ENCODE assay signal across 18 cellular contexts in the genomic region with DNA sequence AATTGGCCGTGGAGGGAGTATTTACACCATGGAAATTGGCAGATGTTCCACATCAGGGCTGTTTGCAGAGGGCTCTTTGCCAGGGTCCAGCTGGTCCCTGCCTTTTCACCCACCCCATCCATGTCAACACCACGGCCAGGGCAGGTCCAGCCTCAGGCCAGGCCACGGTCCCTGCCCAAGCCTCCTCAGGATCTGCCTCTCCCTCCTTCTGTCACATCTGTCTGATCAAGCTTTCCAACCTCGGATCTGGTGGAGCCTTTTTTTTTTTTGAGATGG.
DNase-seq lines count a peak whose midpoint lies in the region; TF ChIP-seq lines count a peak whose summit lies in the region.
"Had no signal": no experiment of that assay in that cellular context is flagged by ENCODE, and none has a peak within 500 bp of the region (broad histone marks: within the 10 kb centered on the region; RNA-seq: fewer than 3 reads in every experiment).

No MANE protein-coding gene starts in this region.

- no peaks in the 10 kb centered on the region for H3K79me2 ChIP-seq in SK-N-SH (ENCODE audit: insufficient read depth)

- H3K4me2 ChIP-seq in mesenchymal stem cell (ENCODE audit: low read length, poor library complexity, severe bottlenecking) (no peak overlapping the region), SK-N-SH (no peak overlapping the region)
- H3K4me2 ChIP-seq: PC-9 had no signal

- H3K9me3 ChIP-seq in HEK293 (ENCODE audit: control insufficient read depth, insufficient read depth, low read depth, low read length) (no peaks in the 10 kb centered on the region), MG63 (no peaks in the 10 kb centered on the region), mesenchymal stem cell (ENCODE audit: control insufficient read depth, low read length) (no peaks in the 10 kb centered on the region), stomach (peaks cover 0 to 8% (median 8%) of the 10 kb centered on the region in 4 donors), SK-N-SH (no peaks in the 10 kb centered on the region)

- no peak overlapping the region for H4K91ac ChIP-seq in mesenchymal stem cell (ENCODE audit: low read length)

- H3K4me3 ChIP-seq in HEK293 (ENCODE audit: low read depth, low read length) (no peak overlapping the region), MG63 (no peak overlapping the region), fibroblast of pulmonary artery (replicated peaks; ENCODE audit: low read depth, low read length) (no peak overlapping the region), mesenchymal stem cell (ENCODE audit: insufficient read depth in 1 of 2, low read depth in 1 of 2, low read length in 2 of 2) (no peak overlapping the region), stomach (no peak overlapping the region), SK-N-SH (ENCODE audit: low read depth in 2 of 2, low read length in 1 of 2) (no peak overlapping the region)
- H3K4me3 ChIP-seq: PC-9 had no signal

- H3K36me3 ChIP-seq in HEK293 (ENCODE audit: control insufficient read depth in 2 of 2, insufficient read depth in 1 of 2, low read length in 2 of 2) = no peaks in the 10 kb centered on the region
- H3K36me3 ChIP-seq in MG63 = no peaks in the 10 kb centered on the region
- no peaks in the 10 kb centered on the region for H3K36me3 ChIP-seq in mesenchymal stem cell (ENCODE audit: control insufficient read depth in 1 of 2, insufficient read depth in 2 of 2, low read depth in 1 of 2, low read length in 2 of 2)
- no peaks in the 10 kb centered on the region for H3K36me3 ChIP-seq in stomach
- H3K36me3 ChIP-seq in SK-N-SH (replicated peaks in 1 of 2; ENCODE audit: control insufficient read depth in 1 of 2, insufficient read depth in 2 of 2, low read length in 1 of 2) = no peaks in the 10 kb centered on the region

- no peak overlapping the region for H4K8ac ChIP-seq in mesenchymal stem cell (ENCODE audit: low read length)

- H3K9ac ChIP-seq in mesenchymal stem cell (ENCODE audit: low read length) (no peak overlapping the region), SK-N-SH (no peak overlapping the region)

- H3K9me2 ChIP-seq in SK-N-SH = no peaks in the 10 kb centered on the region

- no peak overlapping the region for H3K27ac ChIP-seq in HEK293 (ENCODE audit: extremely low read depth, low read depth, low read length)
- no peak overlapping the region for H3K27ac ChIP-seq in mesenchymal stem cell (ENCODE audit: low read length, poor library complexity, severe bottlenecking)
- no peak overlapping the region for H3K27ac ChIP-seq in stomach
- H3K27ac ChIP-seq in SK-N-SH (ENCODE audit: low read depth in 2 of 2, low read length in 1 of 2) = no peak overlapping the region
- H3K27ac ChIP-seq: PC-9 had no signal

- no peak overlapping the region for H3K23ac ChIP-seq in mesenchymal stem cell (ENCODE audit: low read length in 2 of 2)

- intact Hi-C loops in stomach (cut with DNase I; ENCODE audit: low total_unique reads) = no loop called here

- H2BK12ac ChIP-seq in mesenchymal stem cell (ENCODE audit: low read length in 2 of 2) = no peak overlapping the region

- TF ChIP-seq EP300 in stomach (IDR thresholded peaks at IDR 0.05) = no peak
- TF ChIP-seq EP300 in SK-N-SH (IDR thresholded peaks at IDR 0.05; ENCODE audit: borderline replicate concordance in 1 of 2, low read depth in 1 of 2, low read length in 1 of 2) = no peak

- no peak overlapping the region for H2BK5ac ChIP-seq in mesenchymal stem cell (ENCODE audit: low read depth, low read length, poor library complexity, severe bottlenecking)

- H3K27me3 ChIP-seq in MG63 (no peaks in the 10 kb centered on the region), mesenchymal stem cell (ENCODE audit: control insufficient read depth in 1 of 2, insufficient read depth in 1 of 2, low read length in 2 of 2) (peaks cover 23 to 41% of the 10 kb centered on the region in 2 experiments), stomach (peaks cover 0 to 32% (median 9%) of the 10 kb centered on the region in 3 donors), SK-N-SH (ENCODE audit: insufficient read depth) (no peaks in the 10 kb centered on the region)

- H2AFZ ChIP-seq in mesenchymal stem cell (ENCODE audit: low read depth, low read length) (no peak overlapping the region), SK-N-SH (ENCODE audit: low read depth) (no peak overlapping the region)
- H2AFZ ChIP-seq: PC-9 had no signal

- no peak overlapping the region for H3K14ac ChIP-seq in mesenchymal stem cell (ENCODE audit: low read length in 2 of 2)

- no peak for TF ChIP-seq CTCF in HEK293 (tag by site-specific recombination; IDR thresholded peaks at IDR 0.05)
- no peak for TF ChIP-seq CTCF in fibroblast of pulmonary artery (IDR thresholded peaks at IDR 0.05; ENCODE audit: low read length, missing control alignments)
- no peak for TF ChIP-seq CTCF in stomach (IDR thresholded peaks at IDR 0.05)
- TF ChIP-seq CTCF in SK-N-SH (IDR thresholded peaks at IDR 0.05) = no peak

- H3K4ac ChIP-seq in mesenchymal stem cell (ENCODE audit: low read depth in 1 of 2, low read length in 2 of 2) = no peak overlapping the region

- no peaks in the 10 kb centered on the region for H4K20me1 ChIP-seq in SK-N-SH (ENCODE audit: insufficient read depth)

- TF ChIP-seq POLR2A in stomach (IDR thresholded peaks at IDR 0.05) = no peak

- H2BK15ac ChIP-seq in mesenchymal stem cell (ENCODE audit: low read depth, poor library complexity, severe bottlenecking) = no peak overlapping the region

- DNase-seq in MG63 = peak; percentile 19
- DNase-seq in fibroblast of pulmonary artery (ENCODE audit: low read depth) = peak; percentile 31
- peak; percentile 6 for DNase-seq in mesenchymal stem cell
- DNase-seq in stomach = no peak
- DNase-seq in C1 segment of cervical spinal cord (lab: John Stamatoyannopoulos, UW) = no peak
- no peak for DNase-seq in NK-92 (lab: John Stamatoyannopoulos, UW; ENCODE audit: unreplicated experiment)
- no peak for DNase-seq in SK-N-SH
- DNase-seq: CD8-positive, alpha-beta memory T cell; DMS79 treated with DMSO at 0.1 percent for 48 hours; KBM-7; NCI-H1105 treated with DMSO at 0.1 percent for 48 hours; NCI-H2029; NCI-H446; NCI-H526; NCI-H82; PC-9; SHP77 had no signal

- 69% methylated on average over 3 of the region's 4 CpGs for WGBS in mesenchymal stem cell
- 61 to 75% (median 73%) methylated on average over 4 of the region's 4 CpGs for WGBS in stomach, 5 donors
- WGBS in SK-N-SH (ENCODE audit: low lambda C conversion rate) = 58% methylated on average over 3 of the region's 4 CpGs

- no peak for TF ChIP-seq RAD21 in SK-N-SH (IDR thresholded peaks at IDR 0.05; ENCODE audit: low read length)

- H2BK120ac ChIP-seq in mesenchymal stem cell (ENCODE audit: low read depth, low read length) = no peak overlapping the region

- POLR2A ChIA-PET in HEK293 (lab: Yijun Ruan, JAX) (no interaction called here), SK-N-SH (lab: Yijun Ruan, JAX) (no interaction called here)

- CTCF ChIA-PET in HEK293 (lab: Yijun Ruan, JAX) = no interaction called here
- CTCF ChIA-PET in SK-N-SH (lab: Yijun Ruan, JAX) = no interaction called here

- H3K4me1 ChIP-seq in HEK293 (ENCODE audit: control insufficient read depth, insufficient read depth, low read length) (no peaks in the 10 kb centered on the region), mesenchymal stem cell (ENCODE audit: control insufficient read depth, insufficient read depth, low read depth, low read length) (peaks cover 17% of the 10 kb centered on the region), stomach (no peaks in the 10 kb centered on the region), SK-N-SH (ENCODE audit: control insufficient read depth in 1 of 2, insufficient read depth in 2 of 2, low read depth in 1 of 2, low read length in 1 of 2) (no peaks in the 10 kb centered on the region; a peak in 1 of 4 replicates)

- no peak overlapping the region for H2AK5ac ChIP-seq in mesenchymal stem cell (ENCODE audit: low read length, severe bottlenecking)

- H3F3A ChIP-seq in SK-N-SH (replicated peaks; ENCODE audit: insufficient read depth) = no peaks in the 10 kb centered on the region

- H3K79me1 ChIP-seq in mesenchymal stem cell (replicated peaks; ENCODE audit: low read length, poor library complexity, severe bottlenecking) = no peaks in the 10 kb centered on the region

- no peak overlapping the region for H3K18ac ChIP-seq in mesenchymal stem cell (ENCODE audit: low read depth in 1 of 2, low read length in 2 of 2)

TF ChIP-seq in HEK293, 187 proteins besides CTCF, POLR2A, EP300 and RAD21 (continues in another document):
- TF ChIP-seq ZNF112 (tag by site-specific recombination; IDR thresholded peaks at IDR 0.05) (peak; percentile 97), ZNF169 (tag by site-specific recombination; IDR thresholded peaks at IDR 0.05) (no peak)
- TF ChIP-seq, protein P1, sequence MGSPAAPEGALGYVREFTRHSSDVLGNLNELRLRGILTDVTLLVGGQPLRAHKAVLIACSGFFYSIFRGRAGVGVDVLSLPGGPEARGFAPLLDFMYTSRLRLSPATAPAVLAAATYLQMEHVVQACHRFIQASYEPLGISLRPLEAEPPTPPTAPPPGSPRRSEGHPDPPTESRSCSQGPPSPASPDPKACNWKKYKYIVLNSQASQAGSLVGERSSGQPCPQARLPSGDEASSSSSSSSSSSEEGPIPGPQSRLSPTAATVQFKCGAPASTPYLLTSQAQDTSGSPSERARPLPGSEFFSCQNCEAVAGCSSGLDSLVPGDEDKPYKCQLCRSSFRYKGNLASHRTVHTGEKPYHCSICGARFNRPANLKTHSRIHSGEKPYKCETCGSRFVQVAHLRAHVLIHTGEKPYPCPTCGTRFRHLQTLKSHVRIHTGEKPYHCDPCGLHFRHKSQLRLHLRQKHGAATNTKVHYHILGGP (tag by site-specific recombination; IDR thresholded peaks at IDR 0.05) = no peak

TF ChIP-seq in SK-N-SH, 30 proteins besides CTCF, POLR2A, EP300 and RAD21:
- TF ChIP-seq, protein P2, sequence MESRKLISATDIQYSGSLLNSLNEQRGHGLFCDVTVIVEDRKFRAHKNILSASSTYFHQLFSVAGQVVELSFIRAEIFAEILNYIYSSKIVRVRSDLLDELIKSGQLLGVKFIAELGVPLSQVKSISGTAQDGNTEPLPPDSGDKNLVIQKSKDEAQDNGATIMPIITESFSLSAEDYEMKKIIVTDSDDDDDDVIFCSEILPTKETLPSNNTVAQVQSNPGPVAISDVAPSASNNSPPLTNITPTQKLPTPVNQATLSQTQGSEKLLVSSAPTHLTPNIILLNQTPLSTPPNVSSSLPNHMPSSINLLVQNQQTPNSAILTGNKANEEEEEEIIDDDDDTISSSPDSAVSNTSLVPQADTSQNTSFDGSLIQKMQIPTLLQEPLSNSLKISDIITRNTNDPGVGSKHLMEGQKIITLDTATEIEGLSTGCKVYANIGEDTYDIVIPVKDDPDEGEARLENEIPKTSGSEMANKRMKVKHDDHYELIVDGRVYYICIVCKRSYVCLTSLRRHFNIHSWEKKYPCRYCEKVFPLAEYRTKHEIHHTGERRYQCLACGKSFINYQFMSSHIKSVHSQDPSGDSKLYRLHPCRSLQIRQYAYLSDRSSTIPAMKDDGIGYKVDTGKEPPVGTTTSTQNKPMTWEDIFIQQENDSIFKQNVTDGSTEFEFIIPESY (IDR thresholded peaks at IDR 0.05; ENCODE audit: borderline replicate concordance, low read depth) = no peak

Comparison
In these comparisons a context has a peak if more than half of its experiments do, and no peak if none do; other contexts are left out.
1. DNase-seq: peak in MG63 (single experiment), fibroblast of pulmonary artery (single experiment) and mesenchymal stem cell (single experiment); none in stomach (single experiment), C1 segment of cervical spinal cord (0 of 14), NK-92 (single experiment) and SK-N-SH (single experiment).